Comparison of ENCODE assay signal across 13 cellular contexts in the genomic region with DNA sequence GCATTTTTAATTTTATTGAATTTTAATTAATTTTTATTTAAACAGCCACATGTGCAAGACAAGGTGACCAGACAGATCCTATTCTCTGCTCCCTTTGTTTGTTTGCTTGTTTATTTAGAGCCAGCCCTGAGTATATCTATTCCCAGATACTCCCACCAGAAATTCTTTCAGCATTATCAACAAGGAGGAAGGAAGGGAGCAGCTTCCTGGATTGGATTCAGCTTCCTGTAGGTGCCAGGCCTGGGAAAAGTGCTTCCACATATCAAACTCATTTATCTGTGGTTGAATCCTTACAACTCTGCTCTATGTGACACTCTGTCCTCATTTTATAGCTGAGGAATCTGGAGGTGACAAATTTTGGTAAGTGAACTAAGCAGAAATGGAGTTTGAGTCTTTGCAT.
DNase-seq lines count a peak whose midpoint lies in the region; TF ChIP-seq lines count a peak whose summit lies in the region.
"Had no signal": no experiment of that assay in that cellular context is flagged by ENCODE, and none has a peak within 500 bp of the region (broad histone marks: within the 10 kb centered on the region; RNA-seq: fewer than 3 reads in every experiment).

No MANE protein-coding gene starts in this region.

- no peaks in the 10 kb centered on the region for H3K9me3 ChIP-seq in GM23248 (ENCODE audit: low read depth)
- H3K9me3 ChIP-seq: suprapubic skin had no signal

- no peaks in the 10 kb centered on the region for H4K20me1 ChIP-seq in GM23248 (ENCODE audit: insufficient read depth)

- H2AFZ ChIP-seq in GM23248, result no peak overlapping the region
- H2AFZ ChIP-seq: PC-9 had no signal

- no peak overlapping the region for H3K27ac ChIP-seq in GM23248
- H3K27ac ChIP-seq: PC-9, suprapubic skin had no signal

- peak overlapping the region; percentile 29 for H3K4me2 ChIP-seq in GM23248 (ENCODE audit: unreplicated experiment)
- H3K4me2 ChIP-seq: PC-9 had no signal

- in situ Hi-C loops in GM23248 (cut with MboI), result no loop called here

- H3K27me3 ChIP-seq in GM23248 (replicated peaks; ENCODE audit: insufficient read depth), result no peaks in the 10 kb centered on the region
- H3K27me3 ChIP-seq: suprapubic skin had no signal

- no peak overlapping the region for H3K9ac ChIP-seq in GM23248

- no peaks in the 10 kb centered on the region for H3F3A ChIP-seq in GM23248 (ENCODE audit: insufficient read depth)

- H3K9me2 ChIP-seq in GM23248 (ENCODE audit: insufficient read depth), result no peaks in the 10 kb centered on the region

- no peaks in the 10 kb centered on the region for H3K79me2 ChIP-seq in GM23248 (ENCODE audit: insufficient read depth)

- H3K36me3 ChIP-seq in GM23248 (ENCODE audit: low read depth), result no peaks in the 10 kb centered on the region
- H3K36me3 ChIP-seq: suprapubic skin had no signal

- H3K4me3 ChIP-seq in GM23248 (no peak overlapping the region), epithelial cell of esophagus (ENCODE audit: low read length) (no peak overlapping the region)
- H3K4me3 ChIP-seq: PC-9 had no signal

- DNase-seq in GM23248, result peak; percentile 28
- DNase-seq in NCI-H226, result peak; percentile 48
- DNase-seq in epithelial cell of esophagus (ENCODE audit: low read depth), result peak; percentile 43
- peak; percentile 17 for DNase-seq in renal cortical epithelial cell (ENCODE audit: low read depth)
- DNase-seq in NCI-H1930 (lab: John Stamatoyannopoulos, UW), result no peak
- DNase-seq in activated naive CD4-positive, alpha-beta T cell treated with anti-CD3 and anti-CD28 coated beads, Interleukin-2, amount 50 U/mL, for 16 hours, result no peak
- no peak for DNase-seq in GM19240 (ENCODE audit: insufficient read length, low spot score)
- DNase-seq: activated CD4-positive, alpha-beta T cell treated with anti-CD3 and anti-CD28 coated beads for 1 hour; activated T-cell treated with anti-CD3 and anti-CD28 coated beads, Interleukin-2, amount 50 U/mL, for 1 hour; amniotic stem cell; Kasumi-1; PC-9 had no signal

- TF ChIP-seq CTCF in epithelial cell of esophagus (IDR thresholded peaks at IDR 0.05; ENCODE audit: insufficient read depth, low read depth, low read length, missing control alignments), result no peak

- H3K4me1 ChIP-seq in GM23248 (ENCODE audit: insufficient read depth), result peaks cover 30% of the 10 kb centered on the region

Comparison
In these comparisons a context has a peak if more than half of its experiments do, and no peak if none do; other contexts are left out.
1. DNase-seq: peak in GM23248 (single experiment), NCI-H226 (single experiment), epithelial cell of esophagus (single experiment) and renal cortical epithelial cell (single experiment); none in NCI-H1930 (0 of 2), activated naive CD4-positive, alpha-beta T cell treated with anti-CD3 and anti-CD28 coated beads, Interleukin-2, amount 50 U/mL, for 16 hours (single experiment) and GM19240 (single experiment).